ENCODE assay signal across 6 cellular contexts in genomic region chr17:4708436-4708835, GRCh38. TPM values are rescaled to one million over a fixed set of nuclear protein-coding genes. Genes with fewer than 3 reads are reported as not detected.
DNase-seq lines count a peak whose midpoint lies in the region; ATAC-seq and TF ChIP-seq lines count a peak whose summit lies in the region.

No MANE protein-coding gene starts in this region.

- H3K36me3 Mint-ChIP-seq in endodermal cell (ENCODE audit: low read depth): peaks cover 4% of the 10 kb centered on the region

- WGBS in endodermal cell (ENCODE audit: insufficient coverage in 1 of 2, insufficient read length in 1 of 2), 2 experiments: 82 to 97% methylated on average over 6 to 8 of the region's 8 CpGs

- H3K27ac Mint-ChIP-seq in endodermal cell: no peak overlapping the region

- H3K4me3 Mint-ChIP-seq in endodermal cell: peak overlapping the region; percentile 70

- DNase-seq in DMS53 (lab: John Stamatoyannopoulos, UW) (peak; percentile 74), endodermal cell (peak; percentile 80), ecto neural progenitor cell (ENCODE audit: low spot score) (no peak), NCI-H187 treated with DMSO at 0.1 percent for 48 hours (lab: John Stamatoyannopoulos, UW) (no peak)

- no peak for TF ChIP-seq CTCF in endodermal cell (conservative IDR thresholded peaks at IDR 0.05)

- H3K4me1 ChIP-seq in endodermal cell (ENCODE audit: control insufficient read depth, insufficient read depth, low read length): no peaks in the 10 kb centered on the region

- no peak for ATAC-seq in GM18511 (IDR thresholded peaks at IDR 0.05; ENCODE audit: unreplicated experiment)

- H3K4me1 Mint-ChIP-seq in endodermal cell: peaks cover 14% of the 10 kb centered on the region

- H3K27me3 Mint-ChIP-seq in endodermal cell (ENCODE audit: insufficient read depth): peaks cover 8% of the 10 kb centered on the region

- no peaks in the 10 kb centered on the region for H3K9me3 ChIP-seq in endodermal cell (ENCODE audit: control insufficient read depth, low read length)

- H3K36me3 ChIP-seq in endodermal cell (ENCODE audit: control insufficient read depth, insufficient read depth, low read length): no peaks in the 10 kb centered on the region

- peaks cover 4% of the 10 kb centered on the region for H3K9me3 Mint-ChIP-seq in endodermal cell

- H3K4me3 ChIP-seq in endodermal cell (ENCODE audit: low read length): no peak overlapping the region

- no peak overlapping the region for H3K9ac ChIP-seq in endodermal cell (ENCODE audit: extremely low read depth, low read length, poor library complexity, severe bottlenecking)

- H3K27ac ChIP-seq in endodermal cell (ENCODE audit: low read depth, low read length): no peak overlapping the region

- H3K27me3 ChIP-seq in endodermal cell (ENCODE audit: control insufficient read depth, insufficient read depth, low read length, poor library complexity, severe bottlenecking): no peaks in the 10 kb centered on the region

TF ChIP-seq in PFSK-1, 5 proteins besides CTCF, POLR2A, EP300 and RAD21:
- peak; percentile 58; the same call in 1 of the 2 replicates for TF ChIP-seq POLR2AphosphoS5 (IDR thresholded peaks at IDR 0.05; ENCODE audit: low read depth, low read length)
- no peak for TF ChIP-seq SIN3A (IDR thresholded peaks at IDR 0.05; ENCODE audit: borderline replicate concordance, insufficient read depth, low read length)

RNA-seq across cellular contexts. Expression of gene ARRB2, which starts 2.0 kb away (rescaled TPM):
- polyA plus RNA-seq in PFSK-1 (2012; ENCODE audit: insufficient read length, low read depth): 152 TPM
- 10 to 100 TPM; 45.3 to 51.8 TPM for total RNA-seq in endodermal cell
- polyA plus RNA-seq in endodermal cell (2013, experiment 1 of 2): 61.5 TPM
- 53.9 TPM for polyA plus RNA-seq in endodermal cell (2013, experiment 2 of 2)

RNA-seq across cellular contexts. Expression of gene PELP1, which starts 4.5 kb away (rescaled TPM):
- 100 TPM for polyA plus RNA-seq in PFSK-1 (2012; ENCODE audit: insufficient read length, low read depth)
- total RNA-seq in endodermal cell: 100 to 1,000 TPM; 108 to 123 TPM
- polyA plus RNA-seq in endodermal cell (2013, experiment 1 of 2): 81.5 TPM
- polyA plus RNA-seq in endodermal cell (2013, experiment 2 of 2): 68.1 TPM

RNA-seq across cellular contexts. Expression of gene MED11, which starts 22.8 kb away (rescaled TPM):
- 20.5 TPM for polyA plus RNA-seq in PFSK-1 (2012; ENCODE audit: insufficient read length, low read depth)
- total RNA-seq in endodermal cell: 10 to 100 TPM; 17.7 to 20.2 TPM
- polyA plus RNA-seq in endodermal cell (2013, experiment 1 of 2): 25.3 TPM
- 21.3 TPM for polyA plus RNA-seq in endodermal cell (2013, experiment 2 of 2)

RNA-seq across cellular contexts. Expression of gene ZMYND15, which starts 31.2 kb away (rescaled TPM):
- polyA plus RNA-seq in PFSK-1 (2012; ENCODE audit: insufficient read length, low read depth): not detected
- total RNA-seq in endodermal cell: not detected
- polyA plus RNA-seq in endodermal cell (2013, experiment 1 of 2): not detected
- polyA plus RNA-seq in endodermal cell (2013, experiment 2 of 2): not detected

RNA-seq across cellular contexts. Expression of gene CXCL16, which starts 31.3 kb away (rescaled TPM):
- 0.25 TPM for polyA plus RNA-seq in PFSK-1 (2012; ENCODE audit: insufficient read length, low read depth)
- under 1 TPM; 0.60 to 0.73 TPM for total RNA-seq in endodermal cell
- polyA plus RNA-seq in endodermal cell (2013, experiment 1 of 2): 0.28 TPM
- not detected for polyA plus RNA-seq in endodermal cell (2013, experiment 2 of 2)

Comparison
In these comparisons a context has a peak if more than half of its experiments do, and no peak if none do; other contexts are left out.
1. DNase-seq: peak in DMS53 (single experiment) and endodermal cell (single experiment); none in ecto neural progenitor cell (single experiment) and NCI-H187 treated with DMSO at 0.1 percent for 48 hours (single experiment).